Comparison of ENCODE assay signal across 17 cellular contexts in the genomic region with DNA sequence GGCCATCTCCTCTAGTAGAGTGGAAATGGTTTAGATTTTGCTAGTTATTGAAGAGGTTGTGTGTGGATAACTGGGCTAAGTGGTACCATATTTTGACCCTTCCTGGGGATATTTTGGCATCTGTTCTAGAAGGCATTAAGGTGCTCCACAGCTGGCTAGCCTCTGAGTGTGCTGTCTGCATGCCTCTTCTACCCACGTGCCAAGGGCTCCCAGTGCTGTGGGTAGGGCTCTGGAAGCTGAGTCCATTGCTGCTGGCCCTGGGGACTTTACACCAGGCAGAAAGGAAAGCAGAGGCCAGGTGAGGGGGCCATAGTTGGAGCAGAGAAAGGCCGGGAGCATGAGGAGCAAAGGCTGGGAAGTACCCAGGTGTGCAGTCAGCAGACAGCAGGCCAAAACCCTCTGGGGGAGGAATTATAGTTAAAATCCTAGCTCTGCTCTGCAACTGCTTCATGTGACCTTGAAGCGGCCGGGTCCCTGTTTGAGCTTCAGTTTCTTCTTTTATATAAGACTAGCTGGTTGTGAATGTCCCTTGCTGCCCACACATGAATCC.
DNase-seq lines count a peak whose midpoint lies in the region; ATAC-seq and TF ChIP-seq lines count a peak whose summit lies in the region.
"Had no signal": no experiment of that assay in that cellular context is flagged by ENCODE, and none has a peak within 500 bp of the region (broad histone marks: within the 10 kb centered on the region; RNA-seq: fewer than 3 reads in every experiment).

No MANE protein-coding gene starts in this region.

- H2BK120ac ChIP-seq in neuronal stem cell (ENCODE audit: low read depth, low read length) = no peak overlapping the region

- no peak overlapping the region for H3K4me3 ChIP-seq in SK-N-SH (ENCODE audit: low read depth in 2 of 2, low read length in 1 of 2)
- no peak overlapping the region for H3K4me3 ChIP-seq in esophagus (ENCODE audit: low read depth in 1 of 2, low read length in 2 of 2)
- no peak overlapping the region for H3K4me3 ChIP-seq in neuronal stem cell (ENCODE audit: low read length in 2 of 2)
- H3K4me3 ChIP-seq in thyroid gland (replicated peaks in 1 of 3) = no peak overlapping the region
- no peak overlapping the region for H3K4me3 ChIP-seq in naive thymus-derived CD4-positive, alpha-beta T cell (ENCODE audit: low read length)
- H3K4me3 ChIP-seq: BLaER1 treated with 17β-estradiol and CSF1 and Interleukin-3, amounts not matched to agents 10 nM and 100 nM; GM23248; HAP-1 had no signal

- H3K27ac ChIP-seq in SK-N-SH (ENCODE audit: low read depth in 2 of 2, low read length in 1 of 2) (peak overlapping the region in 1 of 2 experiments; percentile 78; a peak in 2 of 4 replicates), esophagus (ENCODE audit: low read depth in 2 of 2, low read length in 1 of 2) (peak overlapping the region; percentile 69 to 81), neuronal stem cell (replicated peaks; ENCODE audit: low read length) (no peak overlapping the region), thyroid gland (peak overlapping the region in 2 of 3 donors; percentile 25 to 36)
- no peak overlapping the region for H3K27ac ChIP-seq in naive thymus-derived CD4-positive, alpha-beta T cell (ENCODE audit: low read depth, low read length)
- H3K27ac ChIP-seq: BLaER1 treated with 17β-estradiol and CSF1 and Interleukin-3, amounts not matched to agents 10 nM and 100 nM; GM23248; HL-60 had no signal

- H3K4me1 Mint-ChIP-seq in naive thymus-derived CD4-positive, alpha-beta T cell = no peaks in the 10 kb centered on the region
- H3K4me1 Mint-ChIP-seq: B cell had no signal

- TF ChIP-seq RAD21 in SK-N-SH (IDR thresholded peaks at IDR 0.05; ENCODE audit: low read length) = no peak

- H3K9ac ChIP-seq in SK-N-SH (no peak overlapping the region), neuronal stem cell (ENCODE audit: low read depth, low read length, poor library complexity) (no peak overlapping the region)
- H3K9ac ChIP-seq: BLaER1 treated with 17β-estradiol and CSF1 and Interleukin-3, amounts not matched to agents 10 nM and 100 nM; GM23248 had no signal

- H3K4ac ChIP-seq in neuronal stem cell (ENCODE audit: low read length) = no peak overlapping the region

- no peaks in the 10 kb centered on the region for H4K20me1 ChIP-seq in SK-N-SH (ENCODE audit: insufficient read depth)
- H4K20me1 ChIP-seq: BLaER1 treated with 17β-estradiol and CSF1 and Interleukin-3, amounts not matched to agents 10 nM and 100 nM had no signal

- peak overlapping the region; percentile 22 for H2AK5ac ChIP-seq in neuronal stem cell (ENCODE audit: low read depth, low read length)

- no peak overlapping the region for H2AFZ ChIP-seq in SK-N-SH (ENCODE audit: low read depth)
- no peak overlapping the region for H2AFZ ChIP-seq in neuronal stem cell (ENCODE audit: low read length)
- H2AFZ ChIP-seq: GM23248 had no signal

- H3K4me2 ChIP-seq in SK-N-SH (no peak overlapping the region), neuronal stem cell (ENCODE audit: insufficient read depth, low read length, poor library complexity, severe bottlenecking) (no peak overlapping the region)
- H3K4me2 ChIP-seq: BLaER1 treated with 17β-estradiol and CSF1 and Interleukin-3, amounts not matched to agents 10 nM and 100 nM had no signal

- H3K9me3 ChIP-seq in SK-N-SH (no peaks in the 10 kb centered on the region), esophagus (ENCODE audit: control insufficient read depth in 2 of 2, insufficient read depth in 1 of 2, low read depth in 1 of 2, low read length in 1 of 2) (no peaks in the 10 kb centered on the region), neuronal stem cell (replicated peaks in 1 of 2; ENCODE audit: control insufficient read depth in 2 of 2, insufficient read depth in 1 of 2, low read depth in 1 of 2, low read length in 2 of 2) (no peaks in the 10 kb centered on the region), thyroid gland (no peaks in the 10 kb centered on the region)
- H3K9me3 ChIP-seq in naive thymus-derived CD4-positive, alpha-beta T cell (ENCODE audit: control insufficient read depth in 2 of 3, low read length in 3 of 3) = no peaks in the 10 kb centered on the region
- H3K9me3 ChIP-seq: BLaER1 treated with 17β-estradiol and CSF1 and Interleukin-3, amounts not matched to agents 10 nM and 100 nM; HAP-1 had no signal

- no peaks in the 10 kb centered on the region for H3K79me1 ChIP-seq in neuronal stem cell (ENCODE audit: low read depth, low read length)

- no peak for TF ChIP-seq POLR2A in thyroid gland (IDR thresholded peaks at IDR 0.05)

- CTCF ChIA-PET in SK-N-SH (lab: Yijun Ruan, JAX) = interaction anchor here (0.7 to 1.2 kb wide), 2 partner anchors 16 to 106 kb away, joined by 3 to 5 read pairs; no protein-coding TSS in a partner anchor
- CTCF ChIA-PET in naive thymus-derived CD4-positive, alpha-beta T cell (lab: Charles Lee) = no interaction called here

- no peak overlapping the region for H3K4me3 Mint-ChIP-seq in naive thymus-derived CD4-positive, alpha-beta T cell
- H3K4me3 Mint-ChIP-seq: B cell; CD8-positive, alpha-beta T cell had no signal

- POLR2A ChIA-PET in SK-N-SH (lab: Yijun Ruan, JAX) = interaction anchor here (1.0 kb wide), 1 partner anchor 18 kb away, joined by 3 read pairs; no protein-coding TSS in a partner anchor
- POLR2A ChIA-PET in naive thymus-derived CD4-positive, alpha-beta T cell (lab: Charles Lee) = no interaction called here

- no peaks in the 10 kb centered on the region for H3K36me3 Mint-ChIP-seq in naive thymus-derived CD4-positive, alpha-beta T cell
- H3K36me3 Mint-ChIP-seq: CD8-positive, alpha-beta T cell had no signal

- H3K27ac Mint-ChIP-seq in naive thymus-derived CD4-positive, alpha-beta T cell = no peak overlapping the region
- H3K27ac Mint-ChIP-seq: B cell; CD8-positive, alpha-beta T cell had no signal

- H3K79me2 ChIP-seq in SK-N-SH (ENCODE audit: insufficient read depth) = no peaks in the 10 kb centered on the region

- peaks cover 0 to 49% of the 10 kb centered on the region in 2 experiments; a peak in 2 of 4 replicates for H3K4me1 ChIP-seq in SK-N-SH (ENCODE audit: control insufficient read depth in 1 of 2, insufficient read depth in 2 of 2, low read depth in 1 of 2, low read length in 1 of 2)
- peaks cover 6 to 32% of the 10 kb centered on the region in 2 donors for H3K4me1 ChIP-seq in esophagus (ENCODE audit: control insufficient read depth in 2 of 2, insufficient read depth in 2 of 2, low read length in 1 of 2)
- H3K4me1 ChIP-seq in neuronal stem cell (ENCODE audit: control insufficient read depth in 2 of 2, insufficient read depth in 1 of 2, low read depth in 1 of 2, low read length in 2 of 2) = peaks cover 0 to 7% of the 10 kb centered on the region in 2 donors
- peaks cover 31 to 50% of the 10 kb centered on the region in 2 donors for H3K4me1 ChIP-seq in thyroid gland
- no peaks in the 10 kb centered on the region for H3K4me1 ChIP-seq in naive thymus-derived CD4-positive, alpha-beta T cell (ENCODE audit: control insufficient read depth in 2 of 2, insufficient read depth in 2 of 2, low read length in 2 of 2)
- H3K4me1 ChIP-seq: BLaER1 treated with 17β-estradiol and CSF1 and Interleukin-3, amounts not matched to agents 10 nM and 100 nM; HAP-1 had no signal

- H3K27me3 Mint-ChIP-seq in naive thymus-derived CD4-positive, alpha-beta T cell = peaks cover 36 to 51% (median 45%) of the 10 kb centered on the region in 5 donors

- no peak overlapping the region for H2BK5ac ChIP-seq in neuronal stem cell (ENCODE audit: low read length)

- H3K23ac ChIP-seq in neuronal stem cell (ENCODE audit: low read depth, low read length, poor library complexity) = no peak overlapping the region

- no peak; a peak in 1 of 4 replicates for TF ChIP-seq EP300 in SK-N-SH (IDR thresholded peaks at IDR 0.05; ENCODE audit: borderline replicate concordance in 1 of 2, low read depth in 1 of 2, low read length in 1 of 2)

- no peaks in the 10 kb centered on the region for H3K9me2 ChIP-seq in SK-N-SH

- no peaks in the 10 kb centered on the region for H3K27me3 ChIP-seq in SK-N-SH (ENCODE audit: insufficient read depth)
- H3K27me3 ChIP-seq in esophagus (ENCODE audit: control insufficient read depth in 1 of 2, insufficient read depth in 2 of 2, low read length in 2 of 2) = no peaks in the 10 kb centered on the region
- peaks cover 0 to 7% (median 0%) of the 10 kb centered on the region in 3 experiments for H3K27me3 ChIP-seq in neuronal stem cell (ENCODE audit: control insufficient read depth in 3 of 3, insufficient read depth in 3 of 3, low read depth in 1 of 3, low read length in 3 of 3)
- H3K27me3 ChIP-seq in thyroid gland = no peaks in the 10 kb centered on the region
- no peaks in the 10 kb centered on the region for H3K27me3 ChIP-seq in naive thymus-derived CD4-positive, alpha-beta T cell (ENCODE audit: control insufficient read depth in 2 of 2, insufficient read depth in 2 of 2, low read length in 2 of 2)
- H3K27me3 ChIP-seq: BLaER1 treated with 17β-estradiol and CSF1 and Interleukin-3, amounts not matched to agents 10 nM and 100 nM had no signal

- intact Hi-C loops in thyroid gland (cut with DNase I) = no loop called here
- intact Hi-C loops in naive thymus-derived CD4-positive, alpha-beta T cell (cut with micrococcal nuclease) = no loop called here

- no peak overlapping the region for H4K8ac ChIP-seq in neuronal stem cell (ENCODE audit: low read depth, low read length)

- no peak overlapping the region for H3K18ac ChIP-seq in neuronal stem cell (ENCODE audit: low read length)

- no peak overlapping the region for H3K14ac ChIP-seq in neuronal stem cell (ENCODE audit: low read length)

- no peak for DNase-seq in SK-N-SH
- no peak for DNase-seq in neuronal stem cell (ENCODE audit: low spot score)
- peak; percentile 60 to 68 for DNase-seq in thyroid gland
- DNase-seq in left lobe of liver (ENCODE audit: low spot score) = no peak
- DNase-seq in NCI-H226 = no peak
- no peak for DNase-seq in naive thymus-derived CD4-positive, alpha-beta T cell
- DNase-seq: 8988T; Calu3; CD8-positive, alpha-beta T cell; GM23248; IMR-90 had no signal

- H3K9me3 Mint-ChIP-seq in naive thymus-derived CD4-positive, alpha-beta T cell = peaks cover 0 to 8% (median 0%) of the 10 kb centered on the region in 11 donors

- TF ChIP-seq CTCF in SK-N-SH (IDR thresholded peaks at IDR 0.05) (no peak), thyroid gland (IDR thresholded peaks at IDR 0.05) (no peak)

- no peak for ATAC-seq in SK-N-SH treated with all-trans-retinoic acid at 6 μM for 48 hours
- no peak for ATAC-seq in left lobe of liver
- ATAC-seq in naive thymus-derived CD4-positive, alpha-beta T cell = no peak
- ATAC-seq: CD8-positive, alpha-beta T cell had no signal

- WGBS in SK-N-SH (ENCODE audit: low lambda C conversion rate) = 31% methylated on average over 4 of the region's 4 CpGs
- WGBS in esophagus, 2 donors = 50 to 55% methylated on average over 4 of the region's 4 CpGs
- WGBS in neuronal stem cell (ENCODE audit: extremely low coverage in 2 of 2, insufficient read length in 2 of 2, insufficient replicate concordance in 1 of 2), 2 donors = no CpG with 5 or more reads among the region's 4 CpGs
- WGBS in thyroid gland, 2 donors = 66 to 68% methylated on average over 4 of the region's 4 CpGs

- H3K36me3 ChIP-seq in SK-N-SH (replicated peaks in 1 of 2; ENCODE audit: control insufficient read depth in 1 of 2, insufficient read depth in 2 of 2, low read length in 1 of 2) = no peaks in the 10 kb centered on the region
- H3K36me3 ChIP-seq in esophagus (ENCODE audit: control insufficient read depth in 2 of 2, insufficient read depth in 2 of 2, low read length in 1 of 2) = peaks cover 0 to 5% of the 10 kb centered on the region in 2 donors
- H3K36me3 ChIP-seq in neuronal stem cell (replicated peaks in 1 of 2; ENCODE audit: control insufficient read depth in 2 of 2, insufficient read depth in 2 of 2, low read length in 2 of 2) = no peaks in the 10 kb centered on the region
- H3K36me3 ChIP-seq in thyroid gland = no peaks in the 10 kb centered on the region
- H3K36me3 ChIP-seq in naive thymus-derived CD4-positive, alpha-beta T cell (ENCODE audit: control insufficient read depth in 2 of 3, insufficient read depth in 3 of 3, low read length in 3 of 3) = no peaks in the 10 kb centered on the region
- H3K36me3 ChIP-seq: BLaER1 treated with 17β-estradiol and CSF1 and Interleukin-3, amounts not matched to agents 10 nM and 100 nM; HAP-1 had no signal

- no peaks in the 10 kb centered on the region for H3F3A ChIP-seq in SK-N-SH (replicated peaks; ENCODE audit: insufficient read depth)

- H4K91ac ChIP-seq in neuronal stem cell (ENCODE audit: low read depth, low read length, poor library complexity) = no peak overlapping the region

- H2BK12ac ChIP-seq in neuronal stem cell (ENCODE audit: low read length) = no peak overlapping the region

- H2BK15ac ChIP-seq in neuronal stem cell (ENCODE audit: low read length) = no peak overlapping the region

Comparison
In these comparisons a context has a peak if more than half of its experiments do, and no peak if none do; other contexts are left out.
1. DNase-seq: peak in thyroid gland (2 of 2); none in SK-N-SH (single experiment), neuronal stem cell (single experiment), left lobe of liver (single experiment), NCI-H226 (single experiment) and naive thymus-derived CD4-positive, alpha-beta T cell (0 of 9).
2. H3K27ac ChIP-seq: peak in esophagus (2 of 2) and thyroid gland (2 of 3); none in neuronal stem cell (single experiment) and naive thymus-derived CD4-positive, alpha-beta T cell (single experiment).